27 cellular contexts compared by ENCODE assay signal in genomic region chr5:109719978-109720377, GRCh38.
"Had no signal": no experiment of that assay in that cellular context is flagged by ENCODE, and none has a peak within 500 bp of the region (broad histone marks: within the 10 kb centered on the region; RNA-seq: fewer than 3 reads in every experiment).

No MANE protein-coding gene starts in this region.

- H3K27me3 ChIP-seq: gastroesophageal sphincter, hepatocyte, neutrophil, upper lobe of left lung, vagina had no signal

- H3K27ac Mint-ChIP-seq: activated B cell treated with CpG ODN at 0.5 μM for 24 hours; activated CD8-positive, alpha-beta T cell treated with anti-CD3 and anti-CD28 coated beads, Interleukin-2, amount 10 ng/mL, durations not matched to agents 7 days and 5 days; activated naive CD8-positive, alpha-beta T cell; natural killer cell treated with Interleukin-12 subunit alpha and Interleukin-12 subunit beta and Interleukin-15 and Interleukin-18, amount 100 ng/mL, for 72 hours; progenitor cell of endocrine pancreas; stimulated activated effector memory CD8-positive, alpha-beta T cell treated with anti-CD3 and anti-CD28 coated beads, Interleukin-12 subunit alpha, Interleukin-12 subunit beta, amount 100 ng/mL, for 72 hours; stimulated activated naive CD8-positive, alpha-beta T cell treated with anti-CD3 and anti-CD28 coated beads, Interleukin-15, Interleukin-2, amounts not matched to agents 100 ng/mL and 50 ng/mL, for 24 hours had no signal

- H3K4me1 ChIP-seq: gastroesophageal sphincter, upper lobe of left lung, vagina had no signal

- H3K27ac ChIP-seq: gastroesophageal sphincter, hepatocyte, neutrophil, skin epidermis, thoracic aorta, upper lobe of left lung, vagina had no signal

- H3K9me3 ChIP-seq: gastroesophageal sphincter, mucosa of descending colon, neutrophil, thoracic aorta, upper lobe of left lung, vagina had no signal

- H3K27me3 Mint-ChIP-seq: activated B cell treated with CpG ODN at 0.5 μM for 24 hours; activated naive CD8-positive, alpha-beta T cell; central memory CD8-positive, alpha-beta T cell; natural killer cell treated with Interleukin-12 subunit alpha and Interleukin-12 subunit beta and Interleukin-15 and Interleukin-18, amount 100 ng/mL, for 72 hours; progenitor cell of endocrine pancreas; stimulated activated naive CD8-positive, alpha-beta T cell treated with anti-CD3 and anti-CD28 coated beads, Interleukin-15, Interleukin-2, amounts not matched to agents 100 ng/mL and 50 ng/mL, for 24 hours had no signal

- DNase-seq: activated B cell treated with CpG ODN at 0.5 μM for 24 hours; activated CD8-positive, alpha-beta T cell treated with anti-CD3 and anti-CD28 coated beads, Interleukin-2, amount 10 ng/mL, durations not matched to agents 7 days and 5 days; activated effector memory CD4-positive, alpha-beta T cell treated with Interleukin-2 at 50 U/mL for 16 hours; activated naive CD4-positive, alpha-beta T cell treated with Interleukin-2 at 50 U/mL for 16 hours; anterior cingulate cortex; dermis blood vessel endothelial cell; effector CD4-positive, alpha-beta T cell; left cardiac atrium; left ventricle myocardium superior; mucosa of descending colon; retina; stimulated activated CD4-positive, alpha-beta T cell treated with anti-CD3 and anti-CD28 coated beads, Interleukin-12 subunit alpha, Interleukin-12 subunit beta, amount 100 ng/mL, for 4 hours; stimulated activated CD4-positive, alpha-beta T cell treated with anti-CD3 and anti-CD28 coated beads, Interleukin-4, amount 100 ng/mL, for 24 hours; upper lobe of left lung had no signal

- H3K9me3 Mint-ChIP-seq: activated B cell treated with CpG ODN at 0.5 μM for 24 hours; central memory CD8-positive, alpha-beta T cell; natural killer cell treated with Interleukin-12 subunit alpha and Interleukin-12 subunit beta and Interleukin-15 and Interleukin-18, amount 100 ng/mL, for 72 hours; stimulated activated effector memory CD8-positive, alpha-beta T cell treated with anti-CD3 and anti-CD28 coated beads, Interleukin-12 subunit alpha, Interleukin-12 subunit beta, amount 100 ng/mL, for 72 hours; stimulated activated naive CD8-positive, alpha-beta T cell treated with anti-CD3 and anti-CD28 coated beads, Interleukin-15, Interleukin-2, amounts not matched to agents 100 ng/mL and 50 ng/mL, for 24 hours had no signal

- H3K4me2 ChIP-seq: hepatocyte had no signal

- H3K4me3 Mint-ChIP-seq: activated B cell treated with CpG ODN at 0.5 μM for 24 hours; activated CD8-positive, alpha-beta T cell treated with anti-CD3 and anti-CD28 coated beads, Interleukin-2, amount 10 ng/mL, durations not matched to agents 7 days and 5 days; activated naive CD8-positive, alpha-beta T cell; central memory CD8-positive, alpha-beta T cell; natural killer cell treated with Interleukin-12 subunit alpha and Interleukin-12 subunit beta and Interleukin-15 and Interleukin-18, amount 100 ng/mL, for 72 hours; stimulated activated effector memory CD8-positive, alpha-beta T cell treated with anti-CD3 and anti-CD28 coated beads, Interleukin-12 subunit alpha, Interleukin-12 subunit beta, amount 100 ng/mL, for 72 hours; stimulated activated naive CD8-positive, alpha-beta T cell treated with anti-CD3 and anti-CD28 coated beads, Interleukin-15, Interleukin-2, amounts not matched to agents 100 ng/mL and 50 ng/mL, for 24 hours had no signal

- H3K4me3 ChIP-seq: gastroesophageal sphincter, hepatocyte, mucosa of descending colon, skin epidermis, thoracic aorta, upper lobe of left lung, vagina had no signal

- ATAC-seq: activated CD8-positive, alpha-beta T cell treated with anti-CD3 and anti-CD28 coated beads, Interleukin-2, amount 10 ng/mL, durations not matched to agents 7 days and 5 days; gastroesophageal sphincter; left cardiac atrium; left ventricle myocardium superior; mucosa of descending colon; natural killer cell treated with Interleukin-12 subunit alpha and Interleukin-12 subunit beta and Interleukin-15 and Interleukin-18, amount 100 ng/mL, for 72 hours; sciatic nerve; stimulated activated effector memory CD8-positive, alpha-beta T cell treated with anti-CD3 and anti-CD28 coated beads, Interleukin-12 subunit alpha, Interleukin-12 subunit beta, amount 100 ng/mL, for 72 hours had no signal

- H2AFZ ChIP-seq: hepatocyte had no signal
